Comparison of ENCODE assay signal across 8 cellular contexts in the genomic region with DNA sequence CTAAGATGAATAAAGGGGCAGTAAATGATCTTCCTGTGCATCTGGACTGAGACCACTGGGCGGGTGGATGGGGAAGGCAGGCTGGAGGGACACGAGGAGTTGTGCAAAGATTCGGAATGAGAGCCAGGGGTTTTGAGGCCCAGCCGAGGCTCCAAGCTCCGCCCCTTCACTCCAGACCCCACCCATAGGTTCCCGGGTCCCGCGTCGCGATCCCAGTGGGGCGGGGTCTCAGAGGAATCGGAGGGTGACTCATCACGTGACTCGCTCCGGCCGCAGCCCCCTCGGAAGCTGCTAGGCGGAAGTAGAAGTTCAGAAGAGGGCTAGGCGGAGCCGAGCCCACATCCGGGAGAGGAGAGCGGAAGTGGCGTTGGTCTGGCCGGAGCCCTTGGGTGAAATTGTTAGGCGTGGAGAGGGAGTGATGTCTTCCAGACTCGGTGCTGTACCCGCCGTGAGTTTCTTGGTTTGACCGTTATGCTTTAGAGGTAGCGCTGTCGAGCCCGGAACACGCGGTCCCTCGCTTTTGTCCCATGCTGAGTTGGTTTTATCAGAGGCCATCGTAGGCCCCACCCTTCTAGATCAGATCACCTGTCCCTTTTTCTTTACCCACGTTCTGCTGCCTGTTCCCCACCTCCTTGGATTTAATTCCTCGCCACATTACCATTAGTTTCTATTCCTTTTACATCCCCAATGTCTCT. TPM values are rescaled to one million over a fixed set of nuclear protein-coding genes. Genes with fewer than 3 reads are reported as not detected.
DNase-seq lines count a peak whose midpoint lies in the region; TF ChIP-seq lines count a peak whose summit lies in the region.

A gene with protein sequence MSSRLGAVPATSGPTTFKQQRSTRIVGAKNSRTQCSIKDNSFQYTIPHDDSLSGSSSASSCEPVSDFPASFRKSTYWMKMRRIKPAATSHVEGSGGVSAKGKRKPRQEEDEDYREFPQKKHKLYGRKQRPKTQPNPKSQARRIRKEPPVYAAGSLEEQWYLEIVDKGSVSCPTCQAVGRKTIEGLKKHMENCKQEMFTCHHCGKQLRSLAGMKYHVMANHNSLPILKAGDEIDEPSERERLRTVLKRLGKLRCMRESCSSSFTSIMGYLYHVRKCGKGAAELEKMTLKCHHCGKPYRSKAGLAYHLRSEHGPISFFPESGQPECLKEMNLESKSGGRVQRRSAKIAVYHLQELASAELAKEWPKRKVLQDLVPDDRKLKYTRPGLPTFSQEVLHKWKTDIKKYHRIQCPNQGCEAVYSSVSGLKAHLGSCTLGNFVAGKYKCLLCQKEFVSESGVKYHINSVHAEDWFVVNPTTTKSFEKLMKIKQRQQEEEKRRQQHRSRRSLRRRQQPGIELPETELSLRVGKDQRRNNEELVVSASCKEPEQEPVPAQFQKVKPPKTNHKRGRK (plus strand): TSS at position 348 of the 695 bp plus-strand sequence. CDS start 71 bp downstream, at position 419.

- CTCF ChIA-PET in HEK293T (lab: Yijun Ruan, JAX), result no interaction called here
- CTCF ChIA-PET in activated naive CD4-positive, alpha-beta T cell treated with anti-CD3 and anti-CD28 coated beads, Interleukin-2, amount 10 ng/mL, durations not matched to agents 7 days and 5 days (lab: Charles Lee), result interaction anchor here (0.9 kb wide), 1 partner anchor 101 kb away, joined by 3 read pairs; no protein-coding TSS in a partner anchor

- WGBS in suprapubic skin, result 3% methylated on average over 37 of the region's 38 CpGs

- H3K27me3 ChIP-seq in GM06990 (replicated peaks; ENCODE audit: control insufficient read depth, insufficient read depth, low read length), result no peaks in the 10 kb centered on the region
- H3K27me3 ChIP-seq in suprapubic skin, result no peaks in the 10 kb centered on the region

- TF ChIP-seq CTCF in GM06990 (IDR thresholded peaks at IDR 0.05; ENCODE audit: insufficient read depth, low read length, poor library complexity, severe bottlenecking), result peak; percentile 10
- TF ChIP-seq CTCF in suprapubic skin (IDR thresholded peaks at IDR 0.05), result peak in 1 of 2 donors; percentile 7

- H3K9me3 ChIP-seq in SK-N-MC (ENCODE audit: low read depth, low read length) (peaks cover 3% of the 10 kb centered on the region; the same call in 1 of the 2 replicates), suprapubic skin (peaks cover 8% of the 10 kb centered on the region)

- H3K4me3 ChIP-seq in GM06990 (replicated peaks; ENCODE audit: low read depth, low read length) (peak within 1 kb of the TSS; percentile 92), SK-N-MC (peak within 1 kb of the TSS; percentile 86), suprapubic skin (peak within 1 kb of the TSS; percentile 60)

- H3K27me3 Mint-ChIP-seq in activated naive CD4-positive, alpha-beta T cell treated with anti-CD3 and anti-CD28 coated beads, Interleukin-2, amount 10 ng/mL, durations not matched to agents 7 days and 5 days, result peaks cover 28% of the 10 kb centered on the region

- TF ChIP-seq POLR2A in suprapubic skin (IDR thresholded peaks at IDR 0.05), result peak in 1 of 2 donors; percentile 59

- peaks cover 26% of the 10 kb centered on the region for H3K4me1 ChIP-seq in suprapubic skin

- H3K4me1 Mint-ChIP-seq in activated naive CD4-positive, alpha-beta T cell treated with anti-CD3 and anti-CD28 coated beads, Interleukin-2, amount 10 ng/mL, durations not matched to agents 7 days and 5 days, result peaks cover 59% of the 10 kb centered on the region

- peaks cover under 1% of the 10 kb centered on the region for H3K9me3 Mint-ChIP-seq in activated naive CD4-positive, alpha-beta T cell treated with anti-CD3 and anti-CD28 coated beads, Interleukin-2, amount 10 ng/mL, durations not matched to agents 7 days and 5 days

- no peak for TF ChIP-seq EP300 in suprapubic skin (IDR thresholded peaks at IDR 0.05)

- H3K27ac ChIP-seq in SK-N-MC (peak within 1 kb of the TSS; percentile 67), suprapubic skin (peak within 1 kb of the TSS; percentile 5)

- H3K4me3 Mint-ChIP-seq in activated naive CD4-positive, alpha-beta T cell treated with anti-CD3 and anti-CD28 coated beads, Interleukin-2, amount 10 ng/mL, durations not matched to agents 7 days and 5 days, result peak within 1 kb of the TSS; percentile 84

- DNase-seq in GM06990 (ENCODE audit: extremely low read depth, insufficient read length) (peak; percentile 92), HEK293T (ENCODE audit: extremely low spot score) (peak; percentile 98), MV-4-11 (lab: John Stamatoyannopoulos, UW) (peak; percentile 96), SK-N-MC (ENCODE audit: low read depth, low spot score) (peak; percentile 60), glomerular visceral epithelial cell (ENCODE audit: extremely low spot score) (peak; percentile 90), occipital lobe (lab: John Stamatoyannopoulos, UW) (peak; percentile 80), suprapubic skin (ENCODE audit: low spot score in 2 of 2) (peak; percentile 94 to 96)
- peak; percentile 89 for DNase-seq in activated naive CD4-positive, alpha-beta T cell treated with anti-CD3 and anti-CD28 coated beads, Interleukin-2, amount 10 ng/mL, durations not matched to agents 7 days and 5 days

- H3K36me3 ChIP-seq in GM06990 (ENCODE audit: control insufficient read depth, insufficient read depth, low read length), result no peaks in the 10 kb centered on the region
- H3K36me3 ChIP-seq in SK-N-MC (ENCODE audit: insufficient read depth, low read length), result peaks cover 6% of the 10 kb centered on the region; the same call in 1 of the 2 replicates
- H3K36me3 ChIP-seq in suprapubic skin, result no peaks in the 10 kb centered on the region

- H3K27ac Mint-ChIP-seq in activated naive CD4-positive, alpha-beta T cell treated with anti-CD3 and anti-CD28 coated beads, Interleukin-2, amount 10 ng/mL, durations not matched to agents 7 days and 5 days, result peak within 1 kb of the TSS; percentile 79

- H3K9ac ChIP-seq in SK-N-MC (ENCODE audit: insufficient read length), result peak within 1 kb of the TSS; percentile 92

- H3K36me3 Mint-ChIP-seq in activated naive CD4-positive, alpha-beta T cell treated with anti-CD3 and anti-CD28 coated beads, Interleukin-2, amount 10 ng/mL, durations not matched to agents 7 days and 5 days, result peaks cover 35% of the 10 kb centered on the region

- POLR2A ChIA-PET in HEK293T (lab: Yijun Ruan, JAX), result interaction anchor here (0.6 to 1.3 kb wide), 9 partner anchors 9 to 153 kb away, joined by 3 to 6 read pairs (median 5); partner anchors contain the start of genes CCDC121 and GPN1

TF ChIP-seq in HEK293T, 16 proteins besides CTCF, POLR2A, EP300 and RAD21:
- TF ChIP-seq ZNF384 (IDR thresholded peaks at IDR 0.05) (no peak), L3MBTL2 (conservative IDR thresholded peaks at IDR 0.05) (peak; percentile 88), ELF4 (IDR thresholded peaks at IDR 0.05) (peak; percentile 58; the same call in 1 of the 2 replicates), SP1 (IDR thresholded peaks at IDR 0.05) (no peak), NFRKB (IDR thresholded peaks at IDR 0.05) (no peak), HDGF (IDR thresholded peaks at IDR 0.05; ENCODE audit: borderline replicate concordance) (no peak), CTBP1 (IDR thresholded peaks at IDR 0.05; ENCODE audit: borderline replicate concordance) (no peak)

RNA-seq across cellular contexts. Expression of the gene that starts here (rescaled TPM):
- total RNA-seq in occipital lobe (55.8 TPM), suprapubic skin (10 to 100 TPM in 3 of 4 donors, 1 to 10 TPM in 1; 8.1 to 23.5 (median 20.6) TPM)

Comparison
In these comparisons a context has a peak if more than half of its experiments do, and no peak if none do; other contexts are left out.
1. Peak in every context shown above with its lines: DNase-seq, H3K4me3 ChIP-seq and H3K27ac ChIP-seq.